11 cellular contexts compared by ENCODE assay signal in the genomic region with DNA sequence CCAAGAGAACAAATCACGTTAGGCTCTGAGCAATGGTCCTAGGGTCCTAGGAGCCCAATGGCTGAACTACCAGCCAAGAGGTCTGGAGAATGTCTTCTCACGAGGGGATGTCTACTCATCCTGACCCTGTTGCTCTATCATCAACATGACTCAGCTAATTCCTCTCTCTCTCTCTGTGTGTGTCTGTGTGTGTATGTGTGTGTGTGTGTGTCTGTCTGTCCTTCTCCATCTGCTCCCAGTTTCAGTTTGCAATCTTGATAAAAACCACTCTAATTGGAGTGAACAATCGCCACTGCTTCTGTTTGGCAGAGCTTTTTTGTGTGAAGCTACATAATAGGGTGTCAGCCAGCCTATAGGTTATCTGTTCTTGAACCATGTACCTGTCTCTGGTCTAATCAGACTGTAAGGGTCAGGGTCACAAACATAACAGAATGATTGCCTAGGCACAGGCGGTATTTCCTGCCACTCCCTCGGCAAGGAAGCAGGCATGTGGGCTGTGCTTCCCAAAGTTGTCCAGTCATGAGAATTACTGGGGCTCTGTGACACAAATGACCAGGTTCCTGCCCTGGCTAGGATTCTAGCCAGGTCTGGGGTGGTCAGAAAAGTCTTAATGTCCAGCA.
DNase-seq lines count a peak whose midpoint lies in the region; ATAC-seq and TF ChIP-seq lines count a peak whose summit lies in the region.
"Had no signal": no experiment of that assay in that cellular context is flagged by ENCODE, and none has a peak within 500 bp of the region (broad histone marks: within the 10 kb centered on the region; RNA-seq: fewer than 3 reads in every experiment).

No MANE protein-coding gene starts in this region.

- H2AFZ ChIP-seq in fibroblast of lung (ENCODE audit: low read length): no peak overlapping the region

- H3K27me3 ChIP-seq in fibroblast of lung (ENCODE audit: control insufficient read depth, insufficient read depth, low read length) (peaks cover 2% of the 10 kb centered on the region), dorsolateral prefrontal cortex (peaks cover 0 to 7% (median 0%) of the 10 kb centered on the region in 45 donors)

- no peaks in the 10 kb centered on the region for H4K20me1 ChIP-seq in fibroblast of lung (ENCODE audit: control insufficient read depth, extremely low read depth, insufficient read depth, low read length)

- intact Hi-C loops in dorsolateral prefrontal cortex (cut with DNase I): no loop called here

- H3K27ac ChIP-seq in fibroblast of lung (ENCODE audit: insufficient read depth, low read length) (peak overlapping the region; percentile 49), dorsolateral prefrontal cortex (no peak overlapping the region)

- no peak overlapping the region for H3K9ac ChIP-seq in fibroblast of lung (ENCODE audit: insufficient read depth, low read length)

- ATAC-seq in GM19463 (IDR thresholded peaks at IDR 0.05; ENCODE audit: unreplicated experiment): no peak
- ATAC-seq: stimulated activated effector memory CD8-positive, alpha-beta T cell treated with anti-CD3 and anti-CD28 coated beads, Interleukin-12 subunit alpha, Interleukin-12 subunit beta, amount 100 ng/mL, for 72 hours had no signal

- no peak overlapping the region for H3K4me2 ChIP-seq in fibroblast of lung (ENCODE audit: extremely low read depth, insufficient read depth, low read length)

- H3K4me3 ChIP-seq in fibroblast of lung (replicated peaks in 1 of 4; ENCODE audit: control extremely low read depth in 1 of 4, insufficient read depth in 1 of 4, low read depth in 3 of 4, low read length in 4 of 4) (no peak overlapping the region), dorsolateral prefrontal cortex (no peak overlapping the region)
- H3K4me3 ChIP-seq: skin epidermis had no signal

- no peaks in the 10 kb centered on the region for H3K9me3 ChIP-seq in fibroblast of lung (ENCODE audit: control insufficient read depth, insufficient read depth, low read depth, low read length)

- H3K4me1 ChIP-seq in fibroblast of lung (ENCODE audit: control insufficient read depth, extremely low read depth, insufficient read depth, low read length): peaks cover 8% of the 10 kb centered on the region

- H3K36me3 ChIP-seq in fibroblast of lung (ENCODE audit: control insufficient read depth, insufficient read depth, low read length): no peaks in the 10 kb centered on the region

- H3K79me2 ChIP-seq in fibroblast of lung (ENCODE audit: control insufficient read depth, insufficient read depth, low read length): no peaks in the 10 kb centered on the region

- no peak for TF ChIP-seq CTCF in fibroblast of lung (conservative IDR thresholded peaks at IDR 0.05 in 1 of 2, IDR thresholded peaks at IDR 0.05 in 1 of 2; ENCODE audit: low read depth in 1 of 2, low read length in 2 of 2)
- TF ChIP-seq CTCF in dorsolateral prefrontal cortex (IDR thresholded peaks at IDR 0.05 in 54 of 56, conservative IDR thresholded peaks at IDR 0.05 in 2 of 56; ENCODE audit: low read depth in 1 of 56, partially characterized antibody in 56 of 56): no peak

- DNase-seq in ELR (ENCODE audit: low read depth) (peak; percentile 89), RPMI7951 (ENCODE audit: low read depth) (peak; percentile 93), fibroblast of lung (ENCODE audit: low read depth in 2 of 2) (peak; percentile 61 to 76), renal cortical epithelial cell (ENCODE audit: low read depth) (peak; percentile 53), NCI-H2081 (lab: John Stamatoyannopoulos, UW) (no peak), NOMO-1 (lab: John Stamatoyannopoulos, UW; ENCODE audit: unreplicated experiment in 2 of 2) (no peak), dorsolateral prefrontal cortex (no peak)
- DNase-seq: activated effector memory CD4-positive, alpha-beta T cell treated with Interleukin-2 at 50 U/mL for 16 hours had no signal

Comparison
In these comparisons a context has a peak if more than half of its experiments do, and no peak if none do; other contexts are left out.
1. DNase-seq: peak in ELR (single experiment), RPMI7951 (single experiment), fibroblast of lung (2 of 2) and renal cortical epithelial cell (single experiment); none in NCI-H2081 (0 of 2), NOMO-1 (0 of 2) and dorsolateral prefrontal cortex (0 of 10).